In genomic region chr3:119294889-119295769, GRCh38 we compare ENCODE assay signal across 7 cellular contexts. TPM values are rescaled to one million over a fixed set of nuclear protein-coding genes. Genes with fewer than 3 reads are reported as not detected.
DNase-seq lines count a peak whose midpoint lies in the region; ATAC-seq and TF ChIP-seq lines count a peak whose summit lies in the region.

No MANE protein-coding gene starts in this region.

- peaks cover 29% of the 10 kb centered on the region for H3K4me1 ChIP-seq in osteoblast (ENCODE audit: insufficient read depth, low read length)
- H3K4me1 ChIP-seq in transverse colon = peaks cover 6 to 37% (median 14%) of the 10 kb centered on the region in 4 donors

- H4K20me1 ChIP-seq in osteoblast (ENCODE audit: insufficient read depth, low read length) = peaks cover 8% of the 10 kb centered on the region

- peaks cover 59% of the 10 kb centered on the region for H3K79me2 ChIP-seq in osteoblast (ENCODE audit: insufficient read depth, low read length)

- WGBS in transverse colon (ENCODE audit: low coverage in 1 of 2), 2 donors = 4 to 31% methylated on average over 4 to 24 of the region's 24 CpGs

- TF ChIP-seq CTCF in foreskin fibroblast (IDR thresholded peaks at IDR 0.05; ENCODE audit: low read depth, low read length) (no peak), osteoblast (IDR thresholded peaks at IDR 0.05; ENCODE audit: extremely low read depth, low read depth, low read length) (no peak), transverse colon (IDR thresholded peaks at IDR 0.05) (no peak)

- intact Hi-C loops in transverse colon (cut with DNase I; ENCODE audit: low total_unique reads) = loop anchor here (2.0 kb wide), 1 partner anchor 28 kb away; no protein-coding TSS in a partner anchor

- ATAC-seq in GM18508 (IDR thresholded peaks at IDR 0.05; ENCODE audit: insufficient read depth, unreplicated experiment) (peak; percentile 20), HG02588 (IDR thresholded peaks at IDR 0.05; ENCODE audit: unreplicated experiment) (peak; percentile 27)

- H3K27ac ChIP-seq in osteoblast (ENCODE audit: low read depth, low read length) = peak overlapping the region; percentile 85
- H3K27ac ChIP-seq in transverse colon = peak overlapping the region; percentile 90 to 92 (median 92)

- in situ Hi-C loops in transverse colon (cut with MboI; ENCODE audit: low pct_ligation_motif_present in 1 of 4, low pct_unique_long_range_greater_than_20kb in 1 of 4, low sequenced_read_pairs in 3 of 4) = loop anchor here in 1 of 4 donors (25.0 kb wide), 1 partner anchor 392 kb away; the partner anchor contains the start of gene COX17

- H3K4me3 ChIP-seq in foreskin fibroblast (ENCODE audit: low read depth in 1 of 2, low read length in 2 of 2) = peak overlapping the region; percentile 67 to 81
- H3K4me3 ChIP-seq in osteoblast (ENCODE audit: insufficient read depth, low read length) = peak overlapping the region; percentile 86
- H3K4me3 ChIP-seq in transverse colon = peak overlapping the region; percentile 72 to 79 (median 76)

- H3K36me3 ChIP-seq in osteoblast (ENCODE audit: insufficient read depth, low read length) = peaks cover 25% of the 10 kb centered on the region
- H3K36me3 ChIP-seq in transverse colon = peaks cover 0 to 4% (median 0%) of the 10 kb centered on the region in 4 donors

- peak overlapping the region; percentile 89 for H2AFZ ChIP-seq in osteoblast (ENCODE audit: low read length)

- no peaks in the 10 kb centered on the region for H3K9me3 ChIP-seq in osteoblast (ENCODE audit: low read depth, low read length)
- no peaks in the 10 kb centered on the region for H3K9me3 ChIP-seq in transverse colon

- DNase-seq in NCI-H446 treated with DMSO at 0.1 percent for 48 hours (lab: John Stamatoyannopoulos, UW) = peak; percentile 70
- DNase-seq in activated T-cell treated with anti-CD3 and anti-CD28 coated beads, Interleukin-2, amount 50 U/mL, for 48 hours = peak; percentile 69 to 71
- DNase-seq in foreskin fibroblast = peak in 1 of 2 donors; percentile 67
- peak; percentile 73 for DNase-seq in osteoblast (ENCODE audit: insufficient read length, low spot score, missing footprints)
- DNase-seq in transverse colon = peak; percentile 48

- peak overlapping the region; percentile 97 for H3K4me2 ChIP-seq in osteoblast (ENCODE audit: insufficient read depth, low read length)

- no peak for TF ChIP-seq POLR2A in transverse colon (IDR thresholded peaks at IDR 0.05)

- TF ChIP-seq EP300 in transverse colon (IDR thresholded peaks at IDR 0.05; ENCODE audit: low read depth) = no peak

- H3K27me3 ChIP-seq in osteoblast (ENCODE audit: insufficient read depth, low read length) (no peaks in the 10 kb centered on the region), transverse colon (no peaks in the 10 kb centered on the region)

RNA-seq across cellular contexts. Expression of gene ARHGAP31, which starts 0.9 kb away (rescaled TPM):
- total RNA-seq in osteoblast (41.5 and 56.5 TPM in 2 replicates), transverse colon (10 to 100 TPM in 2 of 4 donors, 1 to 10 TPM in 2; 6.7 to 68.5 (median 9.6) TPM)

RNA-seq across cellular contexts. Expression of gene B4GALT4, which starts 54.5 kb away (rescaled TPM):
- total RNA-seq in osteoblast = 22.7 and 28.2 TPM in 2 replicates
- 10 to 100 TPM; 27.7 to 54.2 (median 52.0) TPM for total RNA-seq in transverse colon
